In the genomic region with DNA sequence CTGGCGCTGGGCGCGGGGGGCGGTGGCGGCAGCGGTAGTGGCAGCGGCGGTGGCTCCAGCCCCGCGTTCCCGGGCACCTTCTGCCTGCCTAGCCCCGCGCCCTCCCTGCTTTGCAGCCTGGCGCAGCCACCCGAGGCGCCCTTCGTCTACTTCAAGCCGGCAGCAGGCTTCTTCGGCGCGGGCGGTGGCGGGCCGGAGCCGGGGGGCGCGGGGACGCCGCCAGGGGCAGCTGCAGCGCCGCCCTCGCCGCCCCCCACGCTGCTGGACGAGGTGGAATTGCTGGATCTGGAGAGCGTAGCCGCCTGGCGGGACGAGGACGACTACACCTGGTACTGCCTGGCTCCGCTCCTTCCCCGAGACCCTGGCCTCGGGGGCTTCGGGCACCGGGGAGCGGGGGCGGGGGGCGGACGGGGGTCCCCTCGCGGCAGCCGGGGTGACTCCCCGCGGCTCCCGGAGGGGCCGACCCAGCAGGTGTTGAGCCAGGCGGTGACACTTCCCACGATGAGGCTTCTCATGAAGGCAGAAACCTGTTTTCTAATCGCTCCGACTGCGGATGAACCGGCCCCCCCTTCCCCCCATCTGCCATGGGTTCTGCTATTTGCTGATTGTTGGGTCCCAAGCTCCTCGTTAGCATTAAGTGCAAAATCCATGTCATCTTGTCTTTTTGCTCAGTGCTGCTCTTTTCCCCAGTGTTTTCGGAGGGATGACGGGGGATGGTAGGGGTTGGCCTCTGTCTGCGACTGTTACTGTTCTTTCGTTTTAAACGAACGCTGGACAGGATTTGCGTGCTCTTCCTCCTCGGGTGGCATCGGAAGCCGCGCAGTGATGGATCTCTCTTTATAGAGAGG, we compare ENCODE assay signal across 8 cellular contexts. TPM values are rescaled to one million over a fixed set of nuclear protein-coding genes. Genes with fewer than 3 reads are reported as not detected.
DNase-seq lines count a peak whose midpoint lies in the region; ATAC-seq and TF ChIP-seq lines count a peak whose summit lies in the region.

No MANE protein-coding gene starts in this region.

- peak overlapping the region; percentile 92 for H3K4me3 Mint-ChIP-seq in T-helper 2 cell treated with Interferon-gamma antibody and Interleukin-4, amounts not matched to agents 5 μg/mL and 100 μg/mL, for 36 hours

- in situ Hi-C loops in gastrocnemius medialis (cut with MboI; ENCODE audit: low sequenced_read_pairs in 4 of 4): no loop called here

- H3K4me1 Mint-ChIP-seq in T-helper 2 cell treated with Interferon-gamma antibody and Interleukin-4, amounts not matched to agents 5 μg/mL and 100 μg/mL, for 36 hours (ENCODE audit: low read depth): peaks cover 40% of the 10 kb centered on the region

- H3K36me3 ChIP-seq in iPS-15b (ENCODE audit: control insufficient read depth, insufficient read depth, low read length): no peaks in the 10 kb centered on the region
- H3K36me3 ChIP-seq in gastrocnemius medialis: no peaks in the 10 kb centered on the region

- peak overlapping the region; percentile 96 for H3K27ac Mint-ChIP-seq in T-helper 2 cell treated with Interferon-gamma antibody and Interleukin-4, amounts not matched to agents 5 μg/mL and 100 μg/mL, for 36 hours

- intact Hi-C loops in gastrocnemius medialis (cut with DNase I; ENCODE audit: low total_unique reads): no loop called here

- peak overlapping the region; percentile 79 for H3K4me3 ChIP-seq in iPS-15b (ENCODE audit: low read depth, low read length)
- H3K4me3 ChIP-seq in gastrocnemius medialis: peak overlapping the region; percentile 55 to 88 (median 74)

- H3K36me3 Mint-ChIP-seq in T-helper 2 cell treated with Interferon-gamma antibody and Interleukin-4, amounts not matched to agents 5 μg/mL and 100 μg/mL, for 36 hours (ENCODE audit: low read depth): peaks cover 14% of the 10 kb centered on the region

- H3K27me3 ChIP-seq in iPS-15b (ENCODE audit: control insufficient read depth, insufficient read depth, low read length) (peaks cover 25% of the 10 kb centered on the region), gastrocnemius medialis (no peaks in the 10 kb centered on the region)

- H3K27ac ChIP-seq in gastrocnemius medialis: peak overlapping the region in 1 of 4 donors; percentile 30

- no peak for TF ChIP-seq CTCF in gastrocnemius medialis (IDR thresholded peaks at IDR 0.05 in 4 of 5, conservative IDR thresholded peaks at IDR 0.05 in 1 of 5)

- H3K27me3 Mint-ChIP-seq in T-helper 2 cell treated with Interferon-gamma antibody and Interleukin-4, amounts not matched to agents 5 μg/mL and 100 μg/mL, for 36 hours (ENCODE audit: low read depth): peaks cover 25% of the 10 kb centered on the region

- ATAC-seq in GM21390 (IDR thresholded peaks at IDR 0.05; ENCODE audit: unreplicated experiment) (peak; percentile 27), gastrocnemius medialis (peak; percentile 39)

- H3K9me3 Mint-ChIP-seq in T-helper 2 cell treated with Interferon-gamma antibody and Interleukin-4, amounts not matched to agents 5 μg/mL and 100 μg/mL, for 36 hours: no peaks in the 10 kb centered on the region

- no peak for TF ChIP-seq POLR2A in gastrocnemius medialis (IDR thresholded peaks at IDR 0.05)

- peaks cover 13% of the 10 kb centered on the region for H3K4me1 ChIP-seq in iPS-15b (ENCODE audit: control insufficient read depth, insufficient read depth, low read length)
- H3K4me1 ChIP-seq in gastrocnemius medialis: peaks cover 13 to 15% of the 10 kb centered on the region in 2 donors

- H3K9me3 ChIP-seq in iPS-15b (ENCODE audit: control insufficient read depth, insufficient read depth, low read length) (no peaks in the 10 kb centered on the region), gastrocnemius medialis (no peaks in the 10 kb centered on the region)

- no peak overlapping the region for H3K9ac ChIP-seq in iPS-15b (ENCODE audit: low read depth, low read length)

- peak; percentile 37 for DNase-seq in DMS153 (lab: John Stamatoyannopoulos, UW)
- DNase-seq in HuH-7 (ENCODE audit: low spot score): peak; percentile 26
- peak; percentile 32 for DNase-seq in T-helper 2 cell treated with Interferon-gamma antibody and Interleukin-4, amounts not matched to agents 5 μg/mL and 100 μg/mL, for 36 hours (ENCODE audit: low spot score)
- peak; percentile 52 for DNase-seq in astrocyte of the hippocampus (ENCODE audit: low read depth, low spot score)
- DNase-seq in gastrocnemius medialis: no peak
- DNase-seq in middle frontal gyrus (ENCODE audit: extremely low spot score, low spot score): no peak

RNA-seq across cellular contexts. Expression of a gene that starts 0.9 kb away (rescaled TPM):
- 10 to 100 TPM in 2 of 4 donors, 1 to 10 TPM in 2; 3.2 to 17.5 (median 9.9) TPM for total RNA-seq in gastrocnemius medialis

Comparison
In these comparisons a context has a peak if more than half of its experiments do, and no peak if none do; other contexts are left out.
1. DNase-seq: peak in DMS153 (single experiment), HuH-7 (single experiment), T-helper 2 cell treated with Interferon-gamma antibody and Interleukin-4, amounts not matched to agents 5 μg/mL and 100 μg/mL, for 36 hours (single experiment) and astrocyte of the hippocampus (single experiment); none in gastrocnemius medialis (0 of 2) and middle frontal gyrus (single experiment).